ENCODE assay signal across 24 cellular contexts in the genomic region with DNA sequence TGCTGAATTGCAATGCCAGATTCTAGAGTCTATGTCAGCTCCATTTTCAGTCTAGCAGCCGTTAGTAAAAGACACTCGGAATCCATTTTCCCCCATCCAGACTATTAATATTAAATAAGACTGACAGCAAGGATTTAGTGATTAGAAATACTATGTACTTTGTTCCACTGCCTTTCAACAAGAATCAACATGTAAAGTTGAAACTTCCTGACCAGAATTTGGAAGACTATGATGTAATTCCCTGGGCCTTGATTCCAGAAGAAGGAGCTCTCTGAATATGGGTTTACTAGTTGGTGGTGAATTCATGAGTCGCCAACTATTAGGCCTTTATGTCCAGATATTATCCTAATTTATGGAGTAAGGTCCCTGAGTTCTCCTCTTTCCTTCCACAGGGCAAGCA. TPM values are rescaled to one million over a fixed set of nuclear protein-coding genes. Genes with fewer than 3 reads are reported as not detected.
"Had no signal": no experiment of that assay in that cellular context is flagged by ENCODE, and none has a peak within 500 bp of the region (broad histone marks: within the 10 kb centered on the region; RNA-seq: fewer than 3 reads in every experiment).

No MANE protein-coding gene starts in this region.

- H3K4me3 ChIP-seq: body of pancreas had no signal

- H3K27me3 ChIP-seq: body of pancreas had no signal

- H3K9me3 ChIP-seq: body of pancreas had no signal

- H3K27ac ChIP-seq: body of pancreas, KMS-11 had no signal

- H3K27me3 Mint-ChIP-seq: activated CD4-positive, alpha-beta T cell treated with anti-CD3 and anti-CD28 coated beads, Interleukin-2, amount 10 ng/mL, durations not matched to agents 24 days and 14 days; activated CD8-positive, alpha-beta memory T cell treated with anti-CD3 and anti-CD28 coated beads, Interleukin-2, amount 10 ng/mL, durations not matched to agents 7 days and 5 days; activated naive CD4-positive, alpha-beta T cell treated with anti-CD3 and anti-CD28 coated beads, Interleukin-2, amount 50 U/mL, for 24 hours; activated T-cell treated with anti-CD3 and anti-CD28 coated beads, Interleukin-2, amount 50 U/mL, for 24 hours; T-helper 17 cell had no signal

- DNase-seq: activated CD4-positive, alpha-beta T cell treated with anti-CD3 and anti-CD28 coated beads, Interleukin-2, amount 10 ng/mL, durations not matched to agents 24 days and 14 days; activated CD4-positive, alpha-beta T cell treated with anti-CD3 and anti-CD28 coated beads, Interleukin-2, amount 50 U/mL, for 48 hours; activated CD4-positive, CD25-positive, alpha-beta regulatory T cell treated with anti-CD3 and anti-CD28 coated beads, Interleukin-2, amount 50 U/mL, for 72 hours; activated CD8-positive, alpha-beta memory T cell treated with anti-CD3 and anti-CD28 coated beads, Interleukin-2, amount 10 ng/mL, durations not matched to agents 7 days and 5 days; activated effector memory CD4-positive, alpha-beta T cell treated with Interleukin-2 at 50 U/mL for 16 hours; activated naive CD4-positive, alpha-beta T cell; activated T-cell treated with anti-CD3 and anti-CD28 coated beads, Interleukin-2, amount 50 U/mL, for 24 hours; aorta; body of pancreas; MM.1S; NCI-H1105; NCI-H1436 treated with DMSO at 0.1 percent for 48 hours; NCI-H187; NCI-H2081 treated with DMSO at 0.1 percent for 48 hours; NCI-H446; NCI-H524; SIG-M5; T-helper 17 cell; T-helper 9 cell had no signal

- H3K9me3 Mint-ChIP-seq: activated CD4-positive, alpha-beta T cell treated with anti-CD3 and anti-CD28 coated beads, Interleukin-2, amount 10 ng/mL, durations not matched to agents 24 days and 14 days; activated naive CD4-positive, alpha-beta T cell treated with anti-CD3 and anti-CD28 coated beads, Interleukin-2, amount 50 U/mL, for 24 hours; activated T-cell treated with anti-CD3 and anti-CD28 coated beads, Interleukin-2, amount 50 U/mL, for 24 hours; activated T-helper 1 cell treated with anti-CD3 and anti-CD28 coated beads, Interleukin-12 subunit alpha, Interleukin-12 subunit beta, Interleukin-2, Interleukin-4 antibody, amounts not matched to agents 30 ng/mL and 10 ng/mL and 1 ng/mL, durations not matched to agents 14 hours and 24 hours and 36 hours; WTC11 had no signal

- H3K4me3 Mint-ChIP-seq: activated CD4-positive, alpha-beta T cell treated with anti-CD3 and anti-CD28 coated beads, Interleukin-2, amount 10 ng/mL, durations not matched to agents 24 days and 14 days; activated CD8-positive, alpha-beta memory T cell treated with anti-CD3 and anti-CD28 coated beads, Interleukin-2, amount 10 ng/mL, durations not matched to agents 7 days and 5 days; activated naive CD4-positive, alpha-beta T cell treated with anti-CD3 and anti-CD28 coated beads, Interleukin-2, amount 50 U/mL, for 24 hours; activated T-cell treated with anti-CD3 and anti-CD28 coated beads, Interleukin-2, amount 50 U/mL, for 24 hours; activated T-helper 1 cell treated with anti-CD3 and anti-CD28 coated beads, Interleukin-12 subunit alpha, Interleukin-12 subunit beta, Interleukin-2, Interleukin-4 antibody, amounts not matched to agents 30 ng/mL and 10 ng/mL and 1 ng/mL, durations not matched to agents 14 hours and 24 hours and 36 hours; T-helper 17 cell; WTC11 had no signal

- H3K27ac Mint-ChIP-seq: activated CD4-positive, alpha-beta T cell treated with anti-CD3 and anti-CD28 coated beads, Interleukin-2, amount 10 ng/mL, durations not matched to agents 24 days and 14 days; activated CD8-positive, alpha-beta memory T cell treated with anti-CD3 and anti-CD28 coated beads, Interleukin-2, amount 10 ng/mL, durations not matched to agents 7 days and 5 days; activated naive CD4-positive, alpha-beta T cell treated with anti-CD3 and anti-CD28 coated beads, Interleukin-2, amount 50 U/mL, for 24 hours; activated T-cell treated with anti-CD3 and anti-CD28 coated beads, Interleukin-2, amount 50 U/mL, for 24 hours; activated T-helper 1 cell treated with anti-CD3 and anti-CD28 coated beads, Interleukin-12 subunit alpha, Interleukin-12 subunit beta, Interleukin-2, Interleukin-4 antibody, amounts not matched to agents 30 ng/mL and 10 ng/mL and 1 ng/mL, durations not matched to agents 14 hours and 24 hours and 36 hours; T-helper 17 cell had no signal

- ATAC-seq: activated CD8-positive, alpha-beta memory T cell treated with anti-CD3 and anti-CD28 coated beads, Interleukin-2, amount 10 ng/mL, durations not matched to agents 7 days and 5 days; body of pancreas; T-helper 17 cell; WTC11 had no signal

RNA-seq across cellular contexts. Expression of gene TEX46, which starts 28.4 kb away (rescaled TPM):
- total RNA-seq: activated CD4-positive, alpha-beta T cell treated with anti-CD3 and anti-CD28 coated beads, Interleukin-2, amount 10 ng/mL, durations not matched to agents 24 days and 14 days; activated CD8-positive, alpha-beta memory T cell treated with anti-CD3 and anti-CD28 coated beads, Interleukin-2, amount 10 ng/mL, durations not matched to agents 7 days and 5 days; activated T-helper 1 cell treated with anti-CD3 and anti-CD28 coated beads, Interleukin-12 subunit alpha, Interleukin-12 subunit beta, Interleukin-2, Interleukin-4 antibody, amounts not matched to agents 30 ng/mL and 10 ng/mL and 1 ng/mL, durations not matched to agents 14 hours and 24 hours and 36 hours; aorta; body of pancreas; cardiac septum; T-helper 17 cell; WTC11 had no signal
- polyA plus RNA-seq: aorta had no signal
